Comparison of ENCODE assay signal across 25 cellular contexts in genomic region chr3:193890036-193890897, GRCh38.
DNase-seq lines count a peak whose midpoint lies in the region; ATAC-seq and TF ChIP-seq lines count a peak whose summit lies in the region.
"Had no signal": no experiment of that assay in that cellular context is flagged by ENCODE, and none has a peak within 500 bp of the region (broad histone marks: within the 10 kb centered on the region; RNA-seq: fewer than 3 reads in every experiment).

No MANE protein-coding gene starts in this region.

- H3K27ac Mint-ChIP-seq in WTC11, result no peak overlapping the region
- H3K27ac Mint-ChIP-seq: CD4-positive, alpha-beta T cell had no signal

- no peak overlapping the region for H3K4me3 Mint-ChIP-seq in WTC11
- H3K4me3 Mint-ChIP-seq: CD4-positive, alpha-beta T cell had no signal

- H3K79me1 ChIP-seq in trophoblast cell (ENCODE audit: low read length), result peaks cover 1% of the 10 kb centered on the region

- DNase-seq in WTC11 (ENCODE audit: low spot score) (no peak), kidney glomerular epithelial cell (lab: John Stamatoyannopoulos, UW) (peak; percentile 23), trophoblast cell (no peak), ureter (ENCODE audit: low spot score) (peak; percentile 31), right atrium auricular region (ENCODE audit: low spot score) (no peak), Karpas-422 (no peak), NCI-H82 (lab: John Stamatoyannopoulos, UW) (no peak), amygdala (lab: John Stamatoyannopoulos, UW) (no peak)
- DNase-seq: CD4-positive, alpha-beta T cell; COR-L47; DMS 273 treated with DMSO at 0.1 percent for 48 hours; DMS79 treated with DMSO at 0.1 percent for 48 hours; GOT3; IMR-90; NCI-H1105; NCI-H2029 treated with DMSO at 0.1 percent for 48 hours; NCI-H226; NCI-H510A treated with DMSO at 0.1 percent for 48 hours; NCI-H748 treated with DMSO at 0.1 percent for 48 hours; NK-92 treated with Interleukin-12 subunit alpha and Interleukin-12 subunit beta, amount 100 ng/mL, for 24 hours had no signal

- no peak overlapping the region for H2AK5ac ChIP-seq in trophoblast cell (ENCODE audit: low read length)

- ATAC-seq in WTC11, result peak; percentile 72
- ATAC-seq: GM12878, Panc1, SK-N-SH treated with all-trans-retinoic acid at 6 μM for 48 hours had no signal

- no peaks in the 10 kb centered on the region for H4K20me1 ChIP-seq in Karpas-422 (ENCODE audit: insufficient read depth, low read depth, low read length)
- H4K20me1 ChIP-seq: BLaER1 had no signal

- H3K18ac ChIP-seq in trophoblast cell (ENCODE audit: low read length), result no peak overlapping the region

- H3K9ac ChIP-seq in trophoblast cell (ENCODE audit: low read length), result no peak overlapping the region
- no peak overlapping the region for H3K9ac ChIP-seq in Karpas-422 (ENCODE audit: low read length)
- H3K9ac ChIP-seq: BLaER1, KMS-11 had no signal

- H3K4me2 ChIP-seq in trophoblast cell (ENCODE audit: low read length) (no peak overlapping the region), Karpas-422 (ENCODE audit: low read depth, low read length, poor library complexity, severe bottlenecking) (no peak overlapping the region)
- H3K4me2 ChIP-seq: BLaER1, KMS-11 had no signal

- CTCF ChIA-PET in WTC11 (lab: Charles Lee), result no interaction called here

- no CpG with 5 or more reads among the region's 12 CpGs for WGBS in trophoblast cell (ENCODE audit: extremely low coverage, insufficient coverage, insufficient read length)

- no peak overlapping the region for H3K27ac ChIP-seq in trophoblast cell (ENCODE audit: low read depth, low read length)
- no peak overlapping the region for H3K27ac ChIP-seq in right atrium auricular region
- H3K27ac ChIP-seq in Karpas-422 (ENCODE audit: low read length), result no peak overlapping the region
- H3K27ac ChIP-seq: BLaER1, KMS-11 had no signal

- H4K12ac ChIP-seq in trophoblast cell (ENCODE audit: low read depth, low read length), result no peak overlapping the region

- no peak overlapping the region for H4K8ac ChIP-seq in trophoblast cell (ENCODE audit: low read depth, low read length)

- no peak overlapping the region for H3K23ac ChIP-seq in trophoblast cell (ENCODE audit: low read length)

- peaks cover 10% of the 10 kb centered on the region for H3K36me3 Mint-ChIP-seq in WTC11

- H3K79me2 ChIP-seq in trophoblast cell (ENCODE audit: control insufficient read depth, insufficient read depth, low read length, poor library complexity) (no peaks in the 10 kb centered on the region), Karpas-422 (ENCODE audit: low read length) (no peaks in the 10 kb centered on the region)

- H3K36me3 ChIP-seq in trophoblast cell (ENCODE audit: control insufficient read depth in 1 of 2, insufficient read depth in 2 of 2, low read length in 2 of 2) (no peaks in the 10 kb centered on the region), right atrium auricular region (no peaks in the 10 kb centered on the region), Karpas-422 (ENCODE audit: insufficient read depth, low read length) (no peaks in the 10 kb centered on the region)
- H3K36me3 ChIP-seq: BLaER1 had no signal

- H3K9me2 ChIP-seq in Karpas-422 (replicated peaks; ENCODE audit: insufficient read depth, low read length), result no peaks in the 10 kb centered on the region

- POLR2A ChIA-PET in WTC11 (lab: Charles Lee), result no interaction called here

- peaks cover 6% of the 10 kb centered on the region for H3K9me3 Mint-ChIP-seq in WTC11
- H3K9me3 Mint-ChIP-seq: CD4-positive, alpha-beta T cell had no signal

- H4K91ac ChIP-seq in trophoblast cell (ENCODE audit: low read depth, low read length), result no peak overlapping the region

- H3K9me3 ChIP-seq in trophoblast cell (ENCODE audit: insufficient read depth, low read depth, low read length), result no peaks in the 10 kb centered on the region
- no peaks in the 10 kb centered on the region for H3K9me3 ChIP-seq in right atrium auricular region
- no peaks in the 10 kb centered on the region for H3K9me3 ChIP-seq in Karpas-422 (ENCODE audit: low read length)

- no peak overlapping the region for H2AFZ ChIP-seq in trophoblast cell (ENCODE audit: insufficient read depth, low read length, poor library complexity)
- H2AFZ ChIP-seq in Karpas-422 (ENCODE audit: low read length), result no peak overlapping the region

- H2BK12ac ChIP-seq in trophoblast cell (ENCODE audit: low read length), result no peak overlapping the region

- peaks cover 4 to 5% of the 10 kb centered on the region in 2 experiments for H3K4me1 ChIP-seq in trophoblast cell (ENCODE audit: control insufficient read depth in 1 of 2, insufficient read depth in 2 of 2, low read length in 2 of 2)
- H3K4me1 ChIP-seq in right atrium auricular region, result no peaks in the 10 kb centered on the region
- no peaks in the 10 kb centered on the region for H3K4me1 ChIP-seq in Karpas-422 (ENCODE audit: low read length)
- H3K4me1 ChIP-seq: BLaER1 had no signal

- H3K27me3 Mint-ChIP-seq in WTC11 (ENCODE audit: low read depth), result no peaks in the 10 kb centered on the region; the same call in 1 of the 2 replicates
- H3K27me3 Mint-ChIP-seq: CD4-positive, alpha-beta T cell had no signal

- peak overlapping the region; percentile 35 for H3K4me3 ChIP-seq in trophoblast cell (ENCODE audit: low read depth, low read length)
- H3K4me3 ChIP-seq in right atrium auricular region, result no peak overlapping the region
- H3K4me3 ChIP-seq in Karpas-422 (ENCODE audit: low read length), result no peak overlapping the region
- H3K4me3 ChIP-seq: BLaER1, GM12878 had no signal

- H3K14ac ChIP-seq in trophoblast cell (ENCODE audit: low read length), result no peak overlapping the region

- no peaks in the 10 kb centered on the region for H3K27me3 ChIP-seq in trophoblast cell (ENCODE audit: insufficient read depth, low read length)
- no peaks in the 10 kb centered on the region for H3K27me3 ChIP-seq in right atrium auricular region
- H3K27me3 ChIP-seq in Karpas-422 (ENCODE audit: low read length), result no peaks in the 10 kb centered on the region
- H3K27me3 ChIP-seq: BLaER1 had no signal

- no peak overlapping the region for H2BK120ac ChIP-seq in trophoblast cell (ENCODE audit: insufficient read depth, low read length, poor library complexity)

- H3K4me1 Mint-ChIP-seq in WTC11, result peaks cover 28% of the 10 kb centered on the region

- no peak overlapping the region for H2BK5ac ChIP-seq in trophoblast cell (ENCODE audit: low read depth, low read length, poor library complexity)

- TF ChIP-seq CTCF in WTC11 (IDR thresholded peaks at IDR 0.05) (no peak), right atrium auricular region (IDR thresholded peaks at IDR 0.05) (no peak)

- no peak overlapping the region for H3K4ac ChIP-seq in trophoblast cell (ENCODE audit: low read depth, low read length)

TF ChIP-seq in WTC11, 78 proteins besides CTCF, POLR2A, EP300 and RAD21 (continues in another document):
- TF ChIP-seq PRRX2 (CRISPR knock-in tag; IDR thresholded peaks at IDR 0.05), result no peak
- TF ChIP-seq ATF6 (CRISPR knock-in tag; IDR thresholded peaks at IDR 0.05), result no peak
- TF ChIP-seq ESRRA (CRISPR knock-in tag; IDR thresholded peaks at IDR 0.05; ENCODE audit: borderline replicate concordance), result no peak
- no peak for TF ChIP-seq ZNF512 (CRISPR knock-in tag; IDR thresholded peaks at IDR 0.05; ENCODE audit: borderline replicate concordance)
- TF ChIP-seq RELA (CRISPR knock-in tag; IDR thresholded peaks at IDR 0.05; ENCODE audit: borderline replicate concordance), result no peak
- no peak for TF ChIP-seq CBFB (CRISPR knock-in tag; IDR thresholded peaks at IDR 0.05; ENCODE audit: low read depth)
- TF ChIP-seq HMGA2 (CRISPR knock-in tag; IDR thresholded peaks at IDR 0.05), result no peak
- no peak for TF ChIP-seq ZSCAN18 (CRISPR knock-in tag; IDR thresholded peaks at IDR 0.05)
- TF ChIP-seq NR3C1 (CRISPR knock-in tag; conservative IDR thresholded peaks at IDR 0.05; ENCODE audit: low read depth), result no peak

Comparison
In these comparisons a context has a peak if more than half of its experiments do, and no peak if none do; other contexts are left out.
1. DNase-seq: peak in kidney glomerular epithelial cell (single experiment) and ureter (single experiment); none in WTC11 (single experiment), trophoblast cell (0 of 2), right atrium auricular region (single experiment), Karpas-422 (single experiment), NCI-H82 (single experiment) and amygdala (0 of 56).